1 cellular context compared by ENCODE assay signal in the genomic region with DNA sequence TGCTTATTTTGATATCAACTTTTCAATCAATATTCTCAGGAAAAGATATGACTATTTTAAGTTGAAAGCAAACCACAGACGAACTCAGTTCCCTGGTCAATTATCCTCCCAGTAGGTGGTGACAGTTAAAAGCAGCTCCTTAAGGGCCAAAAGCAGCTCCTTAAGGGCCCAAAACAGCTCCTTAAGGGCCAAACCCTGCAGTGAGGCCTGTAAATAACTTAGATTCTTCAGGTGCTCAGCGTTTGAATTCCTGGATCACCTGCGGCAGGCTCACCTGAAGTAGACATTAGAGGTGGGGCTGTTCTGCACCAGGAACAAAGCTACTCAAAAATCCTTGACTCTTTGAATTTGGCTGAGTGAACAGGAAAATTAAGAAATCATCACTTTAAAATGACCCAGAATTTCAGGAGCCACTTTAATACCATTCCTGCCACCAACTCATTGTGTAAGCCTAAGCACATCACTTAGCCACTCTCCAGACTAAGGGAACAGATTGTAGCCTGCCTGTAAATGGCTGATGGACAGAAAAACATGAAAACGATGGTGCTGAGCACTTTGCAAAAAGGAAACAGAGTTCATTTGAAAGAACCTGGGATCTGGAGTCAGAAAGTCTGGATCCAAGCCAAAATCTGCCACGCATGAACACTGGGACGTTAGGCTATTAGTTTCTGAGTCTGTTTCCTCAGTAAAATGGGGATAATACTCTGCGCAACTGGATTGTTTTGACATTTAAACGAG.
TF ChIP-seq lines count a peak whose summit lies in the region.

No MANE protein-coding gene starts in this region.

TF ChIP-seq in HepG2, 621 proteins besides CTCF, POLR2A, EP300 and RAD21 (continued from another document):
- TF ChIP-seq, protein P1, sequence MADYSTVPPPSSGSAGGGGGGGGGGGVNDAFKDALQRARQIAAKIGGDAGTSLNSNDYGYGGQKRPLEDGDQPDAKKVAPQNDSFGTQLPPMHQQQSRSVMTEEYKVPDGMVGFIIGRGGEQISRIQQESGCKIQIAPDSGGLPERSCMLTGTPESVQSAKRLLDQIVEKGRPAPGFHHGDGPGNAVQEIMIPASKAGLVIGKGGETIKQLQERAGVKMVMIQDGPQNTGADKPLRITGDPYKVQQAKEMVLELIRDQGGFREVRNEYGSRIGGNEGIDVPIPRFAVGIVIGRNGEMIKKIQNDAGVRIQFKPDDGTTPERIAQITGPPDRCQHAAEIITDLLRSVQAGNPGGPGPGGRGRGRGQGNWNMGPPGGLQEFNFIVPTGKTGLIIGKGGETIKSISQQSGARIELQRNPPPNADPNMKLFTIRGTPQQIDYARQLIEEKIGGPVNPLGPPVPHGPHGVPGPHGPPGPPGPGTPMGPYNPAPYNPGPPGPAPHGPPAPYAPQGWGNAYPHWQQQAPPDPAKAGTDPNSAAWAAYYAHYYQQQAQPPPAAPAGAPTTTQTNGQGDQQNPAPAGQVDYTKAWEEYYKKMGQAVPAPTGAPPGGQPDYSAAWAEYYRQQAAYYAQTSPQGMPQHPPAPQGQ (CRISPR knock-in tag; IDR thresholded peaks at IDR 0.05; ENCODE audit: borderline replicate concordance) = no peak
- no peak for TF ChIP-seq ZNF792 (CRISPR knock-in tag; IDR thresholded peaks at IDR 0.05)
- no peak for TF ChIP-seq ZNF678 (CRISPR knock-in tag; IDR thresholded peaks at IDR 0.05)
- TF ChIP-seq, protein P2, sequence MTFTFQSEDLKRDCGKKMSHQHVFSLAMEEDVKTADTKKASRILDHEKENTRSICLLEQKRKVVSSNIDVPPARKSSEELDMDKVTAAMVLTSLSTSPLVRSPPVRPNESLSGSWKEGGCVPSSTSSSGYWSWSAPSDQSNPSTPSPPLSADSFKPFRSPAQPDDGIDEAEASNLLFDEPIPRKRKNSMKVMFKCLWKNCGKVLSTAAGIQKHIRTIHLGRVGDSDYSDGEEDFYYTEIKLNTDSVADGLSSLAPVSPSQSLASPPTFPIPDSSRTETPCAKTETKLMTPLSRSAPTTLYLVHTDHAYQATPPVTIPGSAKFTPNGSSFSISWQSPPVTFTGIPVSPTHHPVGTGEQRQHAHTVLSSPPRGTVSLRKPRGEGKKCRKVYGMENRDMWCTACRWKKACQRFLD (CRISPR knock-in tag; IDR thresholded peaks at IDR 0.05; ENCODE audit: borderline replicate concordance) = no peak
- TF ChIP-seq, protein P3, sequence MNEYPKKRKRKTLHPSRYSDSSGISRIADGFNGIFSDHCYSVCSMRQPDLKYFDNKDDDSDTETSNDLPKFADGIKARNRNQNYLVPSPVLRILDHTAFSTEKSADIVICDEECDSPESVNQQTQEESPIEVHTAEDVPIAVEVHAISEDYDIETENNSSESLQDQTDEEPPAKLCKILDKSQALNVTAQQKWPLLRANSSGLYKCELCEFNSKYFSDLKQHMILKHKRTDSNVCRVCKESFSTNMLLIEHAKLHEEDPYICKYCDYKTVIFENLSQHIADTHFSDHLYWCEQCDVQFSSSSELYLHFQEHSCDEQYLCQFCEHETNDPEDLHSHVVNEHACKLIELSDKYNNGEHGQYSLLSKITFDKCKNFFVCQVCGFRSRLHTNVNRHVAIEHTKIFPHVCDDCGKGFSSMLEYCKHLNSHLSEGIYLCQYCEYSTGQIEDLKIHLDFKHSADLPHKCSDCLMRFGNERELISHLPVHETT (CRISPR knock-in tag; conservative IDR thresholded peaks at IDR 0.05) = no peak
- no peak for TF ChIP-seq DNMT1 (CRISPR knock-in tag; IDR thresholded peaks at IDR 0.05)
